Comparison of ENCODE assay signal across 23 cellular contexts in genomic region chr10:85864173-85864549, GRCh38.
DNase-seq lines count a peak whose midpoint lies in the region; TF ChIP-seq lines count a peak whose summit lies in the region.
"Had no signal": no experiment of that assay in that cellular context is flagged by ENCODE, and none has a peak within 500 bp of the region (broad histone marks: within the 10 kb centered on the region; RNA-seq: fewer than 3 reads in every experiment).

No MANE protein-coding gene starts in this region.

- H3K4me3 ChIP-seq in fibroblast of mammary gland (ENCODE audit: control insufficient read depth, low read depth, low read length) (no peak overlapping the region), testis (no peak overlapping the region)
- H3K4me3 ChIP-seq: ascending aorta, lower lobe of right lung, suprapubic skin had no signal

- no peaks in the 10 kb centered on the region for H3K9me3 ChIP-seq in testis
- H3K9me3 ChIP-seq: ascending aorta, lower lobe of right lung, SK-N-SH, suprapubic skin had no signal

- H3K9me3 Mint-ChIP-seq in nephron progenitor cell: no peaks in the 10 kb centered on the region
- H3K9me3 Mint-ChIP-seq: dendritic cell treated with granulocyte-macrophage colony-stimulating factor and Interleukin-4, amounts not matched to agents 40 ng/mL and 50 ng/mL, for 4 days; T-helper 1 cell treated with Interleukin-12 subunit alpha and Interleukin-12 subunit beta and Interleukin-4 antibody, amounts not matched to agents 30 μg/mL and 1 μg/mL, for 36 hours had no signal

- TF ChIP-seq POLR2A in testis (IDR thresholded peaks at IDR 0.05): no peak

- WGBS in testis, 2 donors: 88 to 92% methylated on average over 5 of the region's 5 CpGs

- H3K4me1 ChIP-seq in testis: no peaks in the 10 kb centered on the region
- H3K4me1 ChIP-seq: ascending aorta, lower lobe of right lung, parathyroid adenoma, suprapubic skin had no signal

- no peak for TF ChIP-seq CTCF in GM10248 (IDR thresholded peaks at IDR 0.05; ENCODE audit: control extremely low read depth, extremely low read depth, low read depth, missing control alignments)
- no peak for TF ChIP-seq CTCF in fibroblast of mammary gland (conservative IDR thresholded peaks at IDR 0.05; ENCODE audit: control insufficient read depth, insufficient read depth, low read depth, low read length)
- TF ChIP-seq CTCF in nephron progenitor cell (IDR thresholded peaks at IDR 0.05): no peak
- no peak for TF ChIP-seq CTCF in GM10266 (IDR thresholded peaks at IDR 0.05; ENCODE audit: control insufficient read depth, insufficient read depth, low read depth, missing control alignments)
- no peak for TF ChIP-seq CTCF in testis (IDR thresholded peaks at IDR 0.05)

- POLR2A ChIA-PET in GM10248 (lab: Yijun Ruan, JAX): no interaction called here

- no peaks in the 10 kb centered on the region for H3K36me3 ChIP-seq in testis (ENCODE audit: low read depth, missing control alignments)
- H3K36me3 ChIP-seq: ascending aorta, lower lobe of right lung, suprapubic skin had no signal

- DNase-seq in GM10248 (ENCODE audit: extremely low spot score) (peak; percentile 1), NCI-H524 treated with DMSO at 0.1 percent for 48 hours (lab: John Stamatoyannopoulos, UW) (peak; percentile 29), fibroblast of mammary gland (ENCODE audit: low read depth) (peak; percentile 24), nephron progenitor cell (no peak), anterior cingulate cortex (lab: John Stamatoyannopoulos, UW) (no peak), GM10266 (ENCODE audit: extremely low spot score) (no peak), testis (no peak), COR-L47 (lab: John Stamatoyannopoulos, UW) (no peak)
- DNase-seq: activated CD8-positive, alpha-beta T cell treated with anti-CD3 and anti-CD28 coated beads, Interleukin-2, amount 10 ng/mL, durations not matched to agents 7 days and 5 days; activated effector memory CD4-positive, alpha-beta T cell treated with Interleukin-2 at 50 U/mL for 16 hours; caudate nucleus; DND-41; lower lobe of right lung; NCI-H187; NCI-H748 treated with DMSO at 0.1 percent for 48 hours; SK-N-SH; stimulated activated naive CD4-positive, alpha-beta T cell had no signal

- H3K36me3 Mint-ChIP-seq in nephron progenitor cell (ENCODE audit: low read depth): no peaks in the 10 kb centered on the region
- H3K36me3 Mint-ChIP-seq: activated naive CD8-positive, alpha-beta T cell had no signal

- no peak overlapping the region for H3K27ac ChIP-seq in testis
- H3K27ac ChIP-seq: ascending aorta, lower lobe of right lung, parathyroid adenoma, suprapubic skin had no signal

- intact Hi-C loops in testis (cut with DNase I; ENCODE audit: low total_unique reads): no loop called here

- peak overlapping the region; percentile 89 for H3K27ac Mint-ChIP-seq in nephron progenitor cell
- H3K27ac Mint-ChIP-seq: activated CD8-positive, alpha-beta T cell treated with anti-CD3 and anti-CD28 coated beads, Interleukin-2, amount 10 ng/mL, durations not matched to agents 7 days and 5 days; activated naive CD8-positive, alpha-beta T cell; dendritic cell treated with granulocyte-macrophage colony-stimulating factor and Interleukin-4, amounts not matched to agents 40 ng/mL and 50 ng/mL, for 4 days; T-helper 1 cell treated with Interleukin-12 subunit alpha and Interleukin-12 subunit beta and Interleukin-4 antibody, amounts not matched to agents 30 μg/mL and 1 μg/mL, for 36 hours had no signal

- CTCF ChIA-PET in GM10248 (lab: Yijun Ruan, JAX): interaction anchor here (0.9 to 1.2 kb wide), 3 partner anchors 13 to 36 kb away, joined by 3 to 4 read pairs (median 4); no protein-coding TSS in a partner anchor

- no peaks in the 10 kb centered on the region for H3K27me3 Mint-ChIP-seq in nephron progenitor cell (ENCODE audit: low read depth, poor library complexity)
- H3K27me3 Mint-ChIP-seq: dendritic cell treated with granulocyte-macrophage colony-stimulating factor and Interleukin-4, amounts not matched to agents 40 ng/mL and 50 ng/mL, for 4 days had no signal

- H3K4me3 Mint-ChIP-seq in nephron progenitor cell: no peak overlapping the region
- H3K4me3 Mint-ChIP-seq: activated CD8-positive, alpha-beta T cell treated with anti-CD3 and anti-CD28 coated beads, Interleukin-2, amount 10 ng/mL, durations not matched to agents 7 days and 5 days; activated naive CD8-positive, alpha-beta T cell; dendritic cell treated with granulocyte-macrophage colony-stimulating factor and Interleukin-4, amounts not matched to agents 40 ng/mL and 50 ng/mL, for 4 days; T-helper 1 cell treated with Interleukin-12 subunit alpha and Interleukin-12 subunit beta and Interleukin-4 antibody, amounts not matched to agents 30 μg/mL and 1 μg/mL, for 36 hours had no signal

- peaks cover 37% of the 10 kb centered on the region for H3K4me1 Mint-ChIP-seq in nephron progenitor cell

- H3K27me3 ChIP-seq in testis: no peaks in the 10 kb centered on the region
- H3K27me3 ChIP-seq: ascending aorta, suprapubic skin had no signal

Comparison
In these comparisons a context has a peak if more than half of its experiments do, and no peak if none do; other contexts are left out.
1. DNase-seq: peak in GM10248 (single experiment), NCI-H524 treated with DMSO at 0.1 percent for 48 hours (single experiment) and fibroblast of mammary gland (single experiment); none in nephron progenitor cell (single experiment), anterior cingulate cortex (0 of 58), GM10266 (single experiment), testis (single experiment) and COR-L47 (single experiment).